Comparison of ENCODE assay signal across 9 cellular contexts in the genomic region with DNA sequence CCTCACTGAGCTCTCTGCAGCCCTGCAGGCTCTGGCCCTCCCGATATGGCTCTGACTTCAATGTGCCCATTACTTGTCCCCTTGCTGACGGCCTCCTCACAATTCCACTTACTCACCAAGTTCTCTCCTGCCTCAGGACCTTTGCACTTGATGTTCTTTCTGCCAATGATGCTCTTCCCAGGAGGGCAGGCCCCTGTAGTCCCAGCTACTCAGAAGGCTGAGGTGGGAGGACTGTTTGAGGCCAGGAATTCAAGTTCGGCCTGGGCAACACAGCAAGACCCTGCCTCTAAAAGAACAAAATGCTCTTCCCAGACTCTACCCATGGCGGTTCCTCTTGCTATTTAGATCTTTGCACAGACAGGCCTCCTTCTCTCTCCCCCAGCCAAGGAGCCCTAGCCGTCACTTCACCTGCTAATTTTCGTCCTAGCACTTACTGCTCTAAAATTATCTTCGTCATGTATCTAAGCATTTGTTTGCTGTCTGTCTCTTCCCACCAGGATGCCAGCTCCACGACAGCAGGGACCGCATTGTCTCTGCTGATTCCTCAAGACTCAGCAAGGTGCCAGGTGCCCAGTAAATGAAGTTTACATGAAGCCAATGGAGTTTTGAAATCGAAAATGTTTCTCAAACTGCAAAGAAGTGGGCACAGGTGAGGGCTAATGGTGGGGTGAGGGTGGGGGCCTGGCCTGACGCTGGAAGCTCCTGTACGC. TPM values are rescaled to one million over a fixed set of nuclear protein-coding genes. Genes with fewer than 3 reads are reported as not detected.
DNase-seq lines count a peak whose midpoint lies in the region; ATAC-seq and TF ChIP-seq lines count a peak whose summit lies in the region.
"Had no signal": no experiment of that assay in that cellular context is flagged by ENCODE, and none has a peak within 500 bp of the region (broad histone marks: within the 10 kb centered on the region; RNA-seq: fewer than 3 reads in every experiment).

No MANE protein-coding gene starts in this region.

- no peaks in the 10 kb centered on the region for H3K27me3 ChIP-seq in skeletal muscle tissue (ENCODE audit: control insufficient read depth in 3 of 3, insufficient read depth in 3 of 3, low read length in 3 of 3)

- no peaks in the 10 kb centered on the region for H3K36me3 Mint-ChIP-seq in T-helper 17 cell (ENCODE audit: low read depth)

- TF ChIP-seq CTCF in fibroblast of the aortic adventitia (IDR thresholded peaks at IDR 0.05; ENCODE audit: insufficient read depth, low read length): no peak

- peaks cover 5% of the 10 kb centered on the region for H3K27me3 Mint-ChIP-seq in T-helper 17 cell

- peak overlapping the region; percentile 39 to 86 (median 55) for H3K9ac ChIP-seq in skeletal muscle tissue (ENCODE audit: low read depth in 1 of 3, low read length in 3 of 3)

- no peaks in the 10 kb centered on the region for H3K9me3 ChIP-seq in T-helper 17 cell (ENCODE audit: control insufficient read depth, low read length, poor library complexity, severe bottlenecking)
- H3K9me3 ChIP-seq in skeletal muscle tissue (ENCODE audit: control insufficient read depth in 3 of 3, low read length in 3 of 3): no peaks in the 10 kb centered on the region

- peaks cover 21 to 25% (median 22%) of the 10 kb centered on the region in 3 donors for H3K4me1 ChIP-seq in skeletal muscle tissue (ENCODE audit: control insufficient read depth in 3 of 3, insufficient read depth in 3 of 3, low read length in 3 of 3)

- peak overlapping the region; percentile 52 for H3K4me3 ChIP-seq in fibroblast of the aortic adventitia (ENCODE audit: low read depth, low read length)
- peak overlapping the region in 2 of 3 donors; percentile 55 to 63 for H3K4me3 ChIP-seq in skeletal muscle tissue (ENCODE audit: low read length in 3 of 3)

- ATAC-seq in T-helper 17 cell: no peak

- no peak overlapping the region for H3K27ac Mint-ChIP-seq in T-helper 17 cell

- H3K4me3 Mint-ChIP-seq in T-helper 17 cell: peak overlapping the region; percentile 52

- H3K36me3 ChIP-seq in skeletal muscle tissue (ENCODE audit: control insufficient read depth in 3 of 3, insufficient read depth in 3 of 3, low read length in 3 of 3): no peaks in the 10 kb centered on the region

- H3K4me1 Mint-ChIP-seq in T-helper 17 cell: peaks cover 24% of the 10 kb centered on the region

- DNase-seq in NCI-H146 (lab: John Stamatoyannopoulos, UW): peak; percentile 73
- DNase-seq in NCI-H146 treated with DMSO at 0.1 percent for 48 hours (lab: John Stamatoyannopoulos, UW; ENCODE audit: unreplicated experiment): no peak
- DNase-seq in T-helper 17 cell: no peak
- no peak for DNase-seq in fibroblast of the aortic adventitia (ENCODE audit: low read depth)
- DNase-seq in NCI-H2029 (lab: John Stamatoyannopoulos, UW): no peak
- no peak for DNase-seq in AML-193 (lab: John Stamatoyannopoulos, UW)
- DNase-seq in NK-92 (lab: John Stamatoyannopoulos, UW; ENCODE audit: unreplicated experiment): no peak
- DNase-seq: cerebellar nuclear complex had no signal

- H3K27ac ChIP-seq in skeletal muscle tissue (ENCODE audit: low read depth, low read length): peak overlapping the region; percentile 42

RNA-seq across cellular contexts. Expression of a gene that starts 0.6 kb away (rescaled TPM):
- total RNA-seq in T-helper 17 cell: 10 to 100 TPM; 18.4 to 18.6 TPM
- total RNA-seq in fibroblast of the aortic adventitia (ENCODE audit: low replicate concordance): 7.5 and 9.1 TPM in 2 replicates
- 3.1 TPM for total RNA-seq in skeletal muscle tissue
